In genomic region chr10:70144372-70145110, GRCh38 we compare ENCODE assay signal across 9 cellular contexts. TPM values are rescaled to one million over a fixed set of nuclear protein-coding genes. Genes with fewer than 3 reads are reported as not detected.
A peak's percentile ranks its signal among the peaks of the same experiment; 100 is the strongest.
DNase-seq lines count a peak whose midpoint lies in the region; ATAC-seq, FAIRE-seq and TF ChIP-seq lines count a peak whose summit lies in the region.
"Had no signal": no experiment of that assay in that cellular context is flagged by ENCODE, and none has a peak within 500 bp of the region (broad histone marks: within the 10 kb centered on the region; RNA-seq: fewer than 3 reads in every experiment).

No MANE protein-coding gene starts in this region.

- RAD21 ChIA-PET in HCT116 (lab: Charles Lee; ENCODE audit: low non-redundant PET in 1 of 2, low total read pairs in 2 of 2, uncharacterized antibody in 2 of 2, unreplicated experiment in 2 of 2): no interaction called here

- no peak overlapping the region for H3K4ac ChIP-seq in mesendoderm (ENCODE audit: low read depth, low read length)

- FAIRE-seq in A549 (lab: Jason Lieb, UNC): no peak

- peaks cover 18% of the 10 kb centered on the region for H3K4me1 ChIP-seq in A549
- H3K4me1 ChIP-seq in HCT116 (ENCODE audit: control insufficient read depth in 1 of 2, insufficient read depth in 2 of 2, low read length in 2 of 2): peaks cover 8 to 26% of the 10 kb centered on the region in 2 experiments; a peak in 3 of 4 replicates
- peaks cover 0 to 16% of the 10 kb centered on the region in 2 donors for H3K4me1 ChIP-seq in ascending aorta
- H3K4me1 ChIP-seq in mesendoderm (ENCODE audit: control insufficient read depth, low read depth, low read length): peaks cover 3% of the 10 kb centered on the region

- in situ Hi-C loops in KBM-7 (cut with MboI; ENCODE audit: low pct_unique_long_range_greater_than_20kb, low sequenced_read_pairs): no loop called here

- H3K27me3 ChIP-seq in HCT116 (ENCODE audit: insufficient read depth, low read length) (no peaks in the 10 kb centered on the region), ascending aorta (no peaks in the 10 kb centered on the region), mesendoderm (ENCODE audit: insufficient read depth, low read length, poor library complexity) (no peaks in the 10 kb centered on the region)

- no peak for TF ChIP-seq POLR2A in A549 (IDR thresholded peaks at IDR 0.05; ENCODE audit: low read length)
- no peak for TF ChIP-seq POLR2A in HCT116 (IDR thresholded peaks at IDR 0.05; ENCODE audit: borderline replicate concordance, extremely low read depth, insufficient read depth, insufficient read length)

- WGBS in A549 (ENCODE audit: missing lambda C conversion rate): 91% methylated on average over 18 of the region's 18 CpGs
- no CpG with 5 or more reads among the region's 18 CpGs for WGBS in mesendoderm (ENCODE audit: extremely low coverage, insufficient coverage, low lambda C conversion rate)

- no peak overlapping the region for H2AK5ac ChIP-seq in mesendoderm (ENCODE audit: low read length)

- no peak overlapping the region for H3K23ac ChIP-seq in mesendoderm (ENCODE audit: low read length)

- TF ChIP-seq RAD21 in A549 (conservative IDR thresholded peaks at IDR 0.05 in 1 of 2, IDR thresholded peaks at IDR 0.05 in 1 of 2) (no peak), HCT116 (IDR thresholded peaks at IDR 0.05; ENCODE audit: low read depth) (no peak)

- no peak overlapping the region for H4K5ac ChIP-seq in mesendoderm (ENCODE audit: low read length)

- DNase-seq in A549 (ENCODE audit: low read depth in 1 of 2, low spot score in 1 of 2) (no peak), HCT116 (ENCODE audit: low read depth, low spot score) (no peak), ascending aorta (ENCODE audit: low spot score in 2 of 2) (peak in 1 of 2 donors; percentile 56), mesendoderm (no peak), NCI-H2107 treated with DMSO at 0.1 percent for 48 hours (lab: John Stamatoyannopoulos, UW; ENCODE audit: unreplicated experiment) (no peak), DMS114 treated with DMSO at 0.1 percent for 48 hours (lab: John Stamatoyannopoulos, UW; ENCODE audit: unreplicated experiment) (no peak), KBM-7 (no peak)
- DNase-seq: NCI-H1436 treated with DMSO at 0.1 percent for 48 hours had no signal

- BruUV-seq in HCT116 (replicated peaks; lab: Mats Ljungman, UMichigan): TSS peak; percentile 39

- no peak overlapping the region for H2BK15ac ChIP-seq in mesendoderm (replicated peaks; ENCODE audit: low read depth)

- H2BK120ac ChIP-seq in mesendoderm (ENCODE audit: low read depth, low read length): no peak overlapping the region

- intact Hi-C loops in HCT116 (cut with micrococcal nuclease) (loop anchor here (5.0 kb wide), 1 partner anchor 243 kb away; no protein-coding TSS in a partner anchor), ascending aorta (cut with DNase I) (loop anchor here (5.0 kb wide), 1 partner anchor 88 kb away; the partner anchor contains the start of gene PPA1)

- CTCF ChIA-PET in A549 (lab: Yijun Ruan, JAX): interaction anchor here (0.8 to 14.0 kb wide), 13 partner anchors 9 to 399 kb away, joined by 3 to 228 read pairs (median 17); partner anchors contain the start of gene SAR1A
- CTCF ChIA-PET in HCT116 (lab: Charles Lee): interaction anchor here (1.7 to 3.7 kb wide), 3 partner anchors 11 to 243 kb away, joined by 4 to 33 read pairs (median 14); no protein-coding TSS in a partner anchor

- peak overlapping the region; percentile 94 for H3K56ac ChIP-seq in mesendoderm (ENCODE audit: low read length)

- peak overlapping the region; percentile 95 to 96 for H3K27ac ChIP-seq in A549
- no peak overlapping the region for H3K27ac ChIP-seq in HCT116 (ENCODE audit: low read depth, low read length)
- H3K27ac ChIP-seq in ascending aorta: peak overlapping the region in 1 of 2 donors; percentile 87
- H3K27ac ChIP-seq in mesendoderm (ENCODE audit: low read depth, low read length): no peak overlapping the region

- H3K9me2 ChIP-seq in HCT116 (ENCODE audit: insufficient read depth): no peaks in the 10 kb centered on the region

- H2AFZ ChIP-seq in HCT116 (ENCODE audit: low read depth, low read length, poor library complexity, severe bottlenecking): no peak overlapping the region

- TF ChIP-seq CTCF in A549 (IDR thresholded peaks at IDR 0.05) (no peak), HCT116 (IDR thresholded peaks at IDR 0.05 in 2 of 3, conservative IDR thresholded peaks at IDR 0.05 in 1 of 3; ENCODE audit: borderline replicate concordance in 1 of 3, insufficient read depth in 1 of 3, low read depth in 2 of 3, low read length in 2 of 3) (no peak), ascending aorta (IDR thresholded peaks at IDR 0.05) (no peak)

- H3K9me3 ChIP-seq in A549: no peaks in the 10 kb centered on the region
- no peaks in the 10 kb centered on the region for H3K9me3 ChIP-seq in HCT116 (ENCODE audit: control insufficient read depth in 1 of 2, insufficient read depth in 1 of 2, low read depth in 1 of 2, low read length in 2 of 2)
- H3K9me3 ChIP-seq in ascending aorta: no peaks in the 10 kb centered on the region

- peak overlapping the region; percentile 79 for H3K4me3 ChIP-seq in A549
- peak overlapping the region in 1 of 2 experiments; percentile 81; a peak in 1 of 4 replicates for H3K4me3 ChIP-seq in HCT116 (replicated peaks in 1 of 2; ENCODE audit: low read depth in 1 of 2, low read length in 2 of 2)
- peak overlapping the region; percentile 87 to 95 for H3K4me3 ChIP-seq in ascending aorta
- H3K4me3 ChIP-seq in mesendoderm (ENCODE audit: low read length): no peak overlapping the region

- no peak for TF ChIP-seq EP300 in A549 (IDR thresholded peaks at IDR 0.05)

- no peak overlapping the region for H3K18ac ChIP-seq in mesendoderm (ENCODE audit: low read length)

- POLR2A ChIA-PET in A549 (lab: Yijun Ruan, JAX) (interaction anchor here (3.3 kb wide), 1 partner anchor 26 kb away, joined by 52 read pairs; the partner anchor contains the start of gene SAR1A), HCT116 (lab: Charles Lee) (no interaction called here)

- H2BK5ac ChIP-seq in mesendoderm (ENCODE audit: low read length): no peak overlapping the region

- H4K20me1 ChIP-seq in HCT116 (ENCODE audit: insufficient read depth): no peaks in the 10 kb centered on the region

- ATAC-seq in A549: no peak
- no peak for ATAC-seq in HCT116
- no peak for ATAC-seq in GM18858 (IDR thresholded peaks at IDR 0.05; ENCODE audit: unreplicated experiment)

- H3K9ac ChIP-seq in HCT116 (ENCODE audit: low read length) (peak overlapping the region; percentile 97), mesendoderm (ENCODE audit: low read length) (peak overlapping the region; percentile 89)

- H4K8ac ChIP-seq in mesendoderm (ENCODE audit: low read depth, low read length): no peak overlapping the region

- peaks cover 6% of the 10 kb centered on the region for H3K79me1 ChIP-seq in mesendoderm (ENCODE audit: low read length)

- H3K36me3 ChIP-seq in HCT116 (ENCODE audit: control insufficient read depth in 1 of 2, insufficient read depth in 2 of 2, low read length in 2 of 2) (no peaks in the 10 kb centered on the region), ascending aorta (peaks cover 3 to 6% of the 10 kb centered on the region in 2 donors), mesendoderm (ENCODE audit: control insufficient read depth, insufficient read depth, low read length) (peaks cover 2% of the 10 kb centered on the region)

- H3K4me2 ChIP-seq in A549 (peak overlapping the region; percentile 99), HCT116 (ENCODE audit: low read length) (peak overlapping the region; percentile 95), mesendoderm (ENCODE audit: low read length) (no peak overlapping the region)

- H3K79me2 ChIP-seq in HCT116 (ENCODE audit: insufficient read depth, low read length) (peaks cover 18% of the 10 kb centered on the region; the same call in 1 of the 2 replicates), mesendoderm (ENCODE audit: control insufficient read depth, insufficient read depth, low read length) (no peaks in the 10 kb centered on the region)

TF ChIP-seq in A549, 52 proteins besides CTCF, POLR2A, EP300 and RAD21:
- TF ChIP-seq RFX5 (IDR thresholded peaks at IDR 0.05): no peak
TF ChIP-seq in A549: peak in this region for 0.

TF ChIP-seq in HCT116, 20 proteins besides CTCF, POLR2A, EP300 and RAD21 (continues in another document):
- TF ChIP-seq EZH2 (IDR thresholded peaks at IDR 0.05): no peak
- no peak for TF ChIP-seq CEBPB (IDR thresholded peaks at IDR 0.05; ENCODE audit: low read depth)
- no peak for TF ChIP-seq MAX (IDR thresholded peaks at IDR 0.05)
- no peak for TF ChIP-seq SIN3A (IDR thresholded peaks at IDR 0.05; ENCODE audit: low read depth)

RNA-seq across cellular contexts. Expression of gene TYSND1, which starts 2.0 kb away (rescaled TPM):
- 10.9 and 12.6 TPM in 2 replicates for polyA plus RNA-seq in A549 (2011; rRNA removed)
- 15.0 and 20.4 TPM in 2 replicates for polyA plus RNA-seq in A549 (2012; cell fraction: cytosol; rRNA removed)
- 44.1 and 49.5 TPM in 2 replicates for polyA plus RNA-seq in A549 (2012; cell fraction: nucleus; rRNA removed)
- polyA plus RNA-seq in A549 (2017; fragmentation: RNase III; extraction: RNeasy Plus Mini Kit Qiagen cat#74134 plus additional on column Dnase treatment): 16.6 to 20.7 TPM (median 20.0 TPM) in 3 replicates
- polyA minus RNA-seq in A549 (2011; rRNA and poly(A)+ RNA removed): 8.9 and 11.2 TPM in 2 replicates
- total RNA-seq in HCT116 (2021; ENCODE audit: unreplicated experiment): 13.6 TPM
- 9.7 and 9.9 TPM in 2 replicates for polyA plus RNA-seq in HCT116 (2012)
- 12.3 TPM for total RNA-seq in ascending aorta
- polyA plus RNA-seq in mesendoderm (2013, experiment 1 of 2): 5.9 TPM
- 6.1 TPM for polyA plus RNA-seq in mesendoderm (2013, experiment 2 of 2)

RNA-seq across cellular contexts. Expression of gene AIFM2, which starts 11.9 kb away (rescaled TPM):
- polyA plus RNA-seq in A549 (2011; rRNA removed) (27.6 and 30.0 TPM in 2 replicates), A549 (2017; fragmentation: RNase III; extraction: RNeasy Plus Mini Kit Qiagen cat#74134 plus additional on column Dnase treatment) (34.8 to 36.1 TPM (median 35.5 TPM) in 3 replicates)
- 37.3 and 43.3 TPM in 2 replicates for polyA plus RNA-seq in A549 (2012; cell fraction: cytosol; rRNA removed)
- 36.1 and 36.7 TPM in 2 replicates for polyA plus RNA-seq in A549 (2012; cell fraction: nucleus; rRNA removed)
- 21.0 and 24.5 TPM in 2 replicates for polyA minus RNA-seq in A549 (2011; rRNA and poly(A)+ RNA removed)
- total RNA-seq in HCT116 (2021; ENCODE audit: unreplicated experiment) (20.0 TPM), ascending aorta (2.9 TPM)
- polyA plus RNA-seq in HCT116 (2012): 21.4 and 25.9 TPM in 2 replicates
- polyA plus RNA-seq in mesendoderm (2013, experiment 1 of 2): 3.0 TPM
- polyA plus RNA-seq in mesendoderm (2013, experiment 2 of 2): 2.9 TPM

RNA-seq across cellular contexts. Expression of gene SAR1A, which starts 25.8 kb away (rescaled TPM):
- polyA plus RNA-seq in A549 (2011; rRNA removed) (75.6 and 80.7 TPM in 2 replicates), A549 (2017; fragmentation: RNase III; extraction: RNeasy Plus Mini Kit Qiagen cat#74134 plus additional on column Dnase treatment) (55.8 to 57.7 TPM (median 57.5 TPM) in 3 replicates)
- 22.8 and 23.9 TPM in 2 replicates for polyA plus RNA-seq in A549 (2012; cell fraction: cytosol; rRNA removed)
- polyA plus RNA-seq in A549 (2012; cell fraction: nucleus; rRNA removed): 12.0 and 23.2 TPM in 2 replicates
- polyA minus RNA-seq in A549 (2011; rRNA and poly(A)+ RNA removed): 93.9 and 107 TPM in 2 replicates
- total RNA-seq in HCT116 (2021; ENCODE audit: unreplicated experiment) (86.9 TPM), ascending aorta (43.3 TPM)
- polyA plus RNA-seq in HCT116 (2012): 37.1 and 43.0 TPM in 2 replicates
- polyA plus RNA-seq in mesendoderm (2013, experiment 1 of 2): 69.5 TPM
- polyA plus RNA-seq in mesendoderm (2013, experiment 2 of 2): 69.3 TPM

Comparison
In these comparisons a context has a peak if more than half of its experiments do, and no peak if none do; other contexts are left out.
1. H3K27ac ChIP-seq: peak in A549 (2 of 2); none in HCT116 (single experiment) and mesendoderm (single experiment).